In genomic region chr9:136244116-136244775, GRCh38 we compare ENCODE assay signal across 9 cellular contexts. TPM values are rescaled to one million over a fixed set of nuclear protein-coding genes. Genes with fewer than 3 reads are reported as not detected.
DNase-seq lines count a peak whose midpoint lies in the region; ATAC-seq and TF ChIP-seq lines count a peak whose summit lies in the region.
"Had no signal": no experiment of that assay in that cellular context is flagged by ENCODE, and none has a peak within 500 bp of the region (broad histone marks: within the 10 kb centered on the region; RNA-seq: fewer than 3 reads in every experiment).

No MANE protein-coding gene starts in this region.

- H4K20me1 ChIP-seq in PC-3 (ENCODE audit: low read length) = peaks cover 14% of the 10 kb centered on the region; the same call in 1 of the 2 replicates

- no peaks in the 10 kb centered on the region for H3F3A ChIP-seq in PC-3 (ENCODE audit: low read length, unreplicated experiment)

- H3K9ac ChIP-seq in PC-3 (ENCODE audit: low read length) = peak overlapping the region; percentile 68; the same call in 1 of the 2 replicates

- no peak overlapping the region for H3K27ac ChIP-seq in PC-3 (ENCODE audit: low read length)

- H3K79me2 ChIP-seq in PC-3 (ENCODE audit: low read length) = peaks cover 61% of the 10 kb centered on the region

- H3K27me3 Mint-ChIP-seq in nephron progenitor cell (ENCODE audit: low read depth, poor library complexity) = peaks cover 17% of the 10 kb centered on the region

- no peak overlapping the region for H2AFZ ChIP-seq in PC-3 (ENCODE audit: low read length)

- TF ChIP-seq CTCF in PC-3 (conservative IDR thresholded peaks at IDR 0.05; ENCODE audit: low read depth, low read length) (no peak), astrocyte of the spinal cord (IDR thresholded peaks at IDR 0.05; ENCODE audit: low read depth, low read length) (no peak), nephron progenitor cell (IDR thresholded peaks at IDR 0.05) (no peak)

- peak overlapping the region; percentile 94 for H3K4me3 Mint-ChIP-seq in nephron progenitor cell

- H3K9me2 ChIP-seq in PC-3 (replicated peaks; ENCODE audit: low read length) = no peaks in the 10 kb centered on the region

- H3K9me3 Mint-ChIP-seq in nephron progenitor cell = no peaks in the 10 kb centered on the region

- peak overlapping the region; percentile 98 for H3K4me2 ChIP-seq in PC-3 (ENCODE audit: low read length)

- no peaks in the 10 kb centered on the region for H3K9me3 ChIP-seq in PC-3 (ENCODE audit: low read length)

- in situ Hi-C loops in astrocyte of the spinal cord (cut with HindIII; ENCODE audit: low sequenced_read_pairs) = no loop called here

- H3K4me1 Mint-ChIP-seq in nephron progenitor cell = peaks cover 76% of the 10 kb centered on the region

- BruUV-seq in PC-3 (replicated peaks; lab: Mats Ljungman, UMichigan) = TSS peak; percentile 47

- H3K36me3 Mint-ChIP-seq in nephron progenitor cell (ENCODE audit: low read depth) = no peaks in the 10 kb centered on the region

- H3K4me3 ChIP-seq in PC-3 (ENCODE audit: low read length) (peak overlapping the region; percentile 80), astrocyte of the spinal cord (ENCODE audit: low read depth, low read length) (peak overlapping the region; percentile 62)

- no peak for DNase-seq in PC-3
- DNase-seq in astrocyte of the spinal cord (ENCODE audit: low read depth, low spot score) = no peak
- DNase-seq in nephron progenitor cell = no peak
- no peak for DNase-seq in T-helper 9 cell
- no peak for DNase-seq in DMS79 (lab: John Stamatoyannopoulos, UW)
- no peak for DNase-seq in H4 (ENCODE audit: low spot score)

- peak; percentile 30 for ATAC-seq in GM21723 (IDR thresholded peaks at IDR 0.05; ENCODE audit: unreplicated experiment)
- ATAC-seq in PC-3 = no peak
- no peak for ATAC-seq in HG03025 (IDR thresholded peaks at IDR 0.05; ENCODE audit: low FRiP score, unreplicated experiment)

- intact Hi-C loops in PC-3 (cut with micrococcal nuclease) = no loop called here

- H3K36me3 ChIP-seq in PC-3 (ENCODE audit: low read depth, low read length) = no peaks in the 10 kb centered on the region

- CTCF ChIA-PET in PC-3 (lab: Charles Lee) = no interaction called here

- H3K27me3 ChIP-seq in PC-3 (ENCODE audit: low read length) = no peaks in the 10 kb centered on the region

- H3K27ac Mint-ChIP-seq in nephron progenitor cell = no peak overlapping the region

- POLR2A ChIA-PET in PC-3 (lab: Charles Lee; ENCODE audit: unreplicated experiment) = no interaction called here

- H3K4me1 ChIP-seq in PC-3 (ENCODE audit: insufficient read depth, low read length) = peaks cover 19% of the 10 kb centered on the region

RNA-seq across cellular contexts. Expression of gene QSOX2, which starts 1.4 kb away (rescaled TPM):
- total RNA-seq in PC-3 (2014; rRNA removed) = 9.9 and 10.7 TPM in 2 replicates
- 9.2 and 10.3 TPM in 2 replicates for total RNA-seq in H4 (2014; rRNA removed; shearing (Covaris generic))

RNA-seq across cellular contexts. Expression of gene LHX3, which starts 39.3 kb away (rescaled TPM):
- total RNA-seq in PC-3 (2014; rRNA removed) = not detected in 2 replicates
- not detected in 2 replicates for total RNA-seq in H4 (2014; rRNA removed; shearing (Covaris generic))
- total RNA-seq: dermis microvascular lymphatic vessel endothelial cell had no signal

RNA-seq across cellular contexts. Expression of gene CCDC187, which starts 59.6 kb away (rescaled TPM):
- total RNA-seq in PC-3 (2014; rRNA removed) = 0.04 TPM in 1 of 2 replicates, not detected in the other
- total RNA-seq in H4 (2014; rRNA removed; shearing (Covaris generic)) = not detected in 2 replicates
- total RNA-seq: dermis microvascular lymphatic vessel endothelial cell had no signal
